8 cellular contexts compared by ENCODE assay signal in genomic region chr2:169827272-169828140, GRCh38. TPM values are rescaled to one million over a fixed set of nuclear protein-coding genes. Genes with fewer than 3 reads are reported as not detected.
DNase-seq lines count a peak whose midpoint lies in the region; ATAC-seq, FAIRE-seq and TF ChIP-seq lines count a peak whose summit lies in the region.

Gene UBR3, plus strand, starts transcription at chr2:169827454. Its CDS starts 54 bp downstream, at chr2:169827508.

- CTCF ChIA-PET in WTC11 (lab: Charles Lee): interaction anchor here (0.7 to 1.3 kb wide), 9 partner anchors 13 to 397 kb away, joined by 3 to 11 read pairs (median 3); partner anchors contain the start of gene SSB

- H3K27me3 ChIP-seq in bronchial epithelial cell (ENCODE audit: control insufficient read depth, insufficient read depth, low read length) (no peaks in the 10 kb centered on the region), smooth muscle cell (ENCODE audit: low read depth) (no peaks in the 10 kb centered on the region)

- H3K4me1 Mint-ChIP-seq in WTC11: peaks cover 31% of the 10 kb centered on the region

- peak within 1 kb of the TSS; percentile 51 for H3K27ac Mint-ChIP-seq in WTC11

- FAIRE-seq in bronchial epithelial cell (lab: Jason Lieb, UNC): no peak

- H3K4me1 ChIP-seq in smooth muscle cell (ENCODE audit: low read depth): peaks cover 19% of the 10 kb centered on the region

- POLR2A ChIA-PET in WTC11 (lab: Charles Lee): interaction anchor here (0.6 to 1.2 kb wide), 3 partner anchors 15 to 1047 kb away, joined by 3 to 4 read pairs (median 3); no protein-coding TSS in a partner anchor

- H2AFZ ChIP-seq in smooth muscle cell (ENCODE audit: low read depth): peak within 1 kb of the TSS; percentile 55

- H3K27ac ChIP-seq in smooth muscle cell (ENCODE audit: low read depth): peak within 1 kb of the TSS; percentile 64

- H3F3A ChIP-seq in smooth muscle cell (ENCODE audit: low read depth): no peaks in the 10 kb centered on the region

- H3K79me2 ChIP-seq in smooth muscle cell (ENCODE audit: low read depth): peaks cover 62% of the 10 kb centered on the region

- DNase-seq in ACHN (peak; percentile 95), NCI-H2227 treated with DMSO at 0.1 percent for 48 hours (lab: John Stamatoyannopoulos, UW) (peak; percentile 94), WTC11 (ENCODE audit: low spot score) (peak; percentile 94), bronchial epithelial cell (ENCODE audit: low read depth) (peak; percentile 79), iPS-NIHi7 (ENCODE audit: extremely low spot score) (peak; percentile 98), smooth muscle cell (lab: John Stamatoyannopoulos, UW; ENCODE audit: unreplicated experiment) (peak; percentile 76)

- H3K4me3 ChIP-seq in bronchial epithelial cell (ENCODE audit: low read depth, low read length) (peak within 1 kb of the TSS; percentile 76), smooth muscle cell (peak within 1 kb of the TSS; percentile 86)

- H3K9me3 ChIP-seq in smooth muscle cell (replicated peaks; ENCODE audit: low read depth): no peaks in the 10 kb centered on the region

- no peak for TF ChIP-seq CTCF in WTC11 (IDR thresholded peaks at IDR 0.05)
- no peak for TF ChIP-seq CTCF in bronchial epithelial cell (IDR thresholded peaks at IDR 0.05; ENCODE audit: insufficient read depth, low read length, severe bottlenecking)
- no peak for TF ChIP-seq CTCF in smooth muscle cell (IDR thresholded peaks at IDR 0.05; ENCODE audit: borderline replicate concordance, insufficient read depth, poor library complexity, severe bottlenecking)

- peak within 1 kb of the TSS; percentile 93 for H3K4me3 Mint-ChIP-seq in WTC11

- H4K20me1 ChIP-seq in smooth muscle cell (ENCODE audit: low read depth): peaks cover 49% of the 10 kb centered on the region

- peaks cover 8% of the 10 kb centered on the region for H3K36me3 Mint-ChIP-seq in WTC11

- H3K27me3 Mint-ChIP-seq in WTC11 (ENCODE audit: low read depth): peaks cover 9% of the 10 kb centered on the region

- H3K36me3 ChIP-seq in bronchial epithelial cell (ENCODE audit: control insufficient read depth, insufficient read depth, low read length): peaks cover 1% of the 10 kb centered on the region
- no peaks in the 10 kb centered on the region for H3K36me3 ChIP-seq in smooth muscle cell (ENCODE audit: low read depth)

- in situ Hi-C loops in ACHN (cut with HindIII; ENCODE audit: low pct_ligation_motif_present, low pct_unique_long_range_greater_than_20kb, low sequenced_read_pairs): no loop called here

- H3K9ac ChIP-seq in smooth muscle cell (ENCODE audit: low read depth): peak within 1 kb of the TSS; percentile 81

- 0 out of 2 replicates have a peak, but pooled peaks cover 6% of the 10 kb centered on the region for H3K9me3 Mint-ChIP-seq in WTC11

- under 1% methylated on average over 65 of the region's 104 CpGs for WGBS in smooth muscle cell (ENCODE audit: low lambda C conversion rate)

- ATAC-seq in GM18868 (IDR thresholded peaks at IDR 0.05; ENCODE audit: unreplicated experiment) (peak; percentile 85), HG03103 (IDR thresholded peaks at IDR 0.05; ENCODE audit: low read depth, unreplicated experiment) (peak; percentile 76), WTC11 (peak; percentile 89)

- peak within 1 kb of the TSS; percentile 93 for H3K4me2 ChIP-seq in smooth muscle cell

TF ChIP-seq in WTC11, 78 proteins besides CTCF, POLR2A, EP300 and RAD21 (continues in another document):
- TF ChIP-seq AR (CRISPR knock-in tag; IDR thresholded peaks at IDR 0.05): no peak
- no peak for TF ChIP-seq ATF6 (CRISPR knock-in tag; IDR thresholded peaks at IDR 0.05)
- TF ChIP-seq EMX1 (CRISPR knock-in tag; IDR thresholded peaks at IDR 0.05): no peak
- no peak for TF ChIP-seq ATF3 (CRISPR knock-in tag; conservative IDR thresholded peaks at IDR 0.05)
- 0 out of 2 replicates have a peak, but pooled peaks have one; percentile 37 for TF ChIP-seq ZBTB43 (CRISPR knock-in tag; IDR thresholded peaks at IDR 0.05)
- TF ChIP-seq ARID4B (CRISPR knock-in tag; IDR thresholded peaks at IDR 0.05; ENCODE audit: borderline replicate concordance): no peak

RNA-seq across cellular contexts. Expression of gene UBR3, which starts in this region (rescaled TPM):
- total RNA-seq in WTC11 (2021): 13.0 to 16.4 TPM (median 14.3 TPM) in 3 replicates
- 18.4 and 19.8 TPM in 2 replicates for total RNA-seq in bronchial epithelial cell
- 28.5 and 35.1 TPM in 2 replicates for total RNA-seq in smooth muscle cell
- polyA plus RNA-seq in smooth muscle cell: 7.0 and 7.6 TPM in 2 replicates

Comparison
In these comparisons a context has a peak if more than half of its experiments do, and no peak if none do; other contexts are left out.
1. Peak in every context shown above with its lines: DNase-seq, ATAC-seq, H3K4me3 ChIP-seq and H3K27ac ChIP-seq.